13 cellular contexts compared by ENCODE assay signal in genomic region chr13:114057131-114058050, GRCh38.
DNase-seq lines count a peak whose midpoint lies in the region; ATAC-seq and TF ChIP-seq lines count a peak whose summit lies in the region.
"Had no signal": no experiment of that assay in that cellular context is flagged by ENCODE, and none has a peak within 500 bp of the region (broad histone marks: within the 10 kb centered on the region; RNA-seq: fewer than 3 reads in every experiment).

No MANE protein-coding gene starts in this region.

- H4K20me1 ChIP-seq in fibroblast of lung (ENCODE audit: control insufficient read depth, extremely low read depth, insufficient read depth, low read length) = no peaks in the 10 kb centered on the region

- no peaks in the 10 kb centered on the region for H3K9me3 Mint-ChIP-seq in activated naive CD4-positive, alpha-beta T cell treated with anti-CD3 and anti-CD28 coated beads, Interleukin-2, amount 10 ng/mL, durations not matched to agents 7 days and 5 days
- no peaks in the 10 kb centered on the region for H3K9me3 Mint-ChIP-seq in T-cell
- H3K9me3 Mint-ChIP-seq: activated T-cell treated with anti-CD3 and anti-CD28 coated beads, Interleukin-2, amount 50 U/mL, for 72 hours had no signal

- no peak for TF ChIP-seq CTCF in fibroblast of lung (conservative IDR thresholded peaks at IDR 0.05 in 1 of 2, IDR thresholded peaks at IDR 0.05 in 1 of 2; ENCODE audit: low read depth in 1 of 2, low read length in 2 of 2)
- TF ChIP-seq CTCF in stomach (IDR thresholded peaks at IDR 0.05) = no peak

- H3K4me1 Mint-ChIP-seq in activated naive CD4-positive, alpha-beta T cell treated with anti-CD3 and anti-CD28 coated beads, Interleukin-2, amount 10 ng/mL, durations not matched to agents 7 days and 5 days = peaks cover 33% of the 10 kb centered on the region
- H3K4me1 Mint-ChIP-seq in T-cell = peaks cover 46 to 69% (median 69%) of the 10 kb centered on the region in 3 donors

- no peaks in the 10 kb centered on the region for H3K9me3 ChIP-seq in fibroblast of lung (ENCODE audit: control insufficient read depth, insufficient read depth, low read depth, low read length)
- H3K9me3 ChIP-seq in stomach = no peaks in the 10 kb centered on the region
- H3K9me3 ChIP-seq: heart right ventricle had no signal

- peak overlapping the region; percentile 55 for H3K27ac Mint-ChIP-seq in activated naive CD4-positive, alpha-beta T cell treated with anti-CD3 and anti-CD28 coated beads, Interleukin-2, amount 10 ng/mL, durations not matched to agents 7 days and 5 days
- H3K27ac Mint-ChIP-seq in T-cell = peak overlapping the region; percentile 52 to 75
- H3K27ac Mint-ChIP-seq: activated T-cell treated with anti-CD3 and anti-CD28 coated beads, Interleukin-2, amount 50 U/mL, for 72 hours had no signal

- DNase-seq in activated naive CD4-positive, alpha-beta T cell treated with anti-CD3 and anti-CD28 coated beads, Interleukin-2, amount 10 ng/mL, durations not matched to agents 7 days and 5 days = no peak
- DNase-seq in activated naive CD4-positive, alpha-beta T cell treated with Interleukin-2 at 50 U/mL for 16 hours = no peak
- no peak for DNase-seq in T-cell
- no peak for DNase-seq in fibroblast of lung (ENCODE audit: low read depth in 2 of 2)
- no peak for DNase-seq in stomach
- DNase-seq in cerebellar cortex (ENCODE audit: low spot score) = no peak
- DNase-seq in NCI-H187 treated with DMSO at 0.1 percent for 48 hours (lab: John Stamatoyannopoulos, UW) = no peak
- DNase-seq: activated T-cell treated with anti-CD3 and anti-CD28 coated beads, Interleukin-2, amount 50 U/mL, for 72 hours; AML-193; effector CD4-positive, alpha-beta T cell; heart right ventricle; stimulated activated CD8-positive, alpha-beta memory T cell treated with anti-CD3 and anti-CD28 coated beads, Interleukin-4, amount 100 ng/mL, for 48 hours had no signal

- CTCF ChIA-PET in activated naive CD4-positive, alpha-beta T cell treated with anti-CD3 and anti-CD28 coated beads, Interleukin-2, amount 10 ng/mL, durations not matched to agents 7 days and 5 days (lab: Charles Lee) = no interaction called here
- CTCF ChIA-PET in T-cell (lab: Charles Lee) = no interaction called here

- WGBS in stomach, 5 donors = 46 to 59% (median 56%) methylated on average over 23 to 24 of the region's 24 CpGs

- H2AFZ ChIP-seq in fibroblast of lung (ENCODE audit: low read length) = no peak overlapping the region

- no peaks in the 10 kb centered on the region for H3K27me3 Mint-ChIP-seq in activated naive CD4-positive, alpha-beta T cell treated with anti-CD3 and anti-CD28 coated beads, Interleukin-2, amount 10 ng/mL, durations not matched to agents 7 days and 5 days
- H3K27me3 Mint-ChIP-seq in T-cell = no peaks in the 10 kb centered on the region

- peaks cover 64% of the 10 kb centered on the region for H3K36me3 Mint-ChIP-seq in activated naive CD4-positive, alpha-beta T cell treated with anti-CD3 and anti-CD28 coated beads, Interleukin-2, amount 10 ng/mL, durations not matched to agents 7 days and 5 days
- H3K36me3 Mint-ChIP-seq in T-cell = peaks cover 22% of the 10 kb centered on the region

- ATAC-seq in T-cell (replicated peaks in 1 of 4) (peak in 1 of 4 experiments; percentile 13), GM21529 (IDR thresholded peaks at IDR 0.05; ENCODE audit: unreplicated experiment) (no peak)
- ATAC-seq: activated T-cell treated with anti-CD3 and anti-CD28 coated beads, Interleukin-2, amount 50 U/mL, for 72 hours; heart right ventricle had no signal

- no peak overlapping the region for H3K9ac ChIP-seq in fibroblast of lung (ENCODE audit: insufficient read depth, low read length)

- no peak for TF ChIP-seq POLR2A in stomach (IDR thresholded peaks at IDR 0.05)

- POLR2A ChIA-PET in T-cell (lab: Charles Lee) = no interaction called here

- H3K27ac ChIP-seq in fibroblast of lung (ENCODE audit: insufficient read depth, low read length) (peak overlapping the region; percentile 5), stomach (peak overlapping the region in 3 of 5 donors; percentile 27 to 46 (median 39))

- TF ChIP-seq EP300 in stomach (IDR thresholded peaks at IDR 0.05) = no peak

- H3K4me3 ChIP-seq in fibroblast of lung (replicated peaks in 1 of 4; ENCODE audit: control extremely low read depth in 1 of 4, insufficient read depth in 1 of 4, low read depth in 3 of 4, low read length in 4 of 4) = no peak overlapping the region
- no peak overlapping the region for H3K4me3 ChIP-seq in stomach
- H3K4me3 ChIP-seq: heart right ventricle had no signal

- H3K4me3 Mint-ChIP-seq in activated naive CD4-positive, alpha-beta T cell treated with anti-CD3 and anti-CD28 coated beads, Interleukin-2, amount 10 ng/mL, durations not matched to agents 7 days and 5 days = no peak overlapping the region
- H3K4me3 Mint-ChIP-seq in T-cell = peak overlapping the region in 1 of 3 donors; percentile 29
- H3K4me3 Mint-ChIP-seq: activated T-cell treated with anti-CD3 and anti-CD28 coated beads, Interleukin-2, amount 50 U/mL, for 72 hours had no signal

- H3K4me1 ChIP-seq in fibroblast of lung (ENCODE audit: control insufficient read depth, extremely low read depth, insufficient read depth, low read length) (peaks cover 14% of the 10 kb centered on the region), stomach (peaks cover 4 to 63% (median 29%) of the 10 kb centered on the region in 4 donors)

- intact Hi-C loops in stomach (cut with DNase I; ENCODE audit: low total_unique reads) = no loop called here

- H3K36me3 ChIP-seq in fibroblast of lung (ENCODE audit: control insufficient read depth, insufficient read depth, low read length) (peaks cover 34% of the 10 kb centered on the region), stomach (peaks cover 0 to 26% (median 7%) of the 10 kb centered on the region in 4 donors)

- peaks cover 88% of the 10 kb centered on the region for H3K79me2 ChIP-seq in fibroblast of lung (ENCODE audit: control insufficient read depth, insufficient read depth, low read length)

- H3K4me2 ChIP-seq in fibroblast of lung (ENCODE audit: extremely low read depth, insufficient read depth, low read length) = no peak overlapping the region

- H3K27me3 ChIP-seq in fibroblast of lung (ENCODE audit: control insufficient read depth, insufficient read depth, low read length) = no peaks in the 10 kb centered on the region
- no peaks in the 10 kb centered on the region for H3K27me3 ChIP-seq in stomach
- H3K27me3 ChIP-seq: heart right ventricle had no signal
